1 cellular context compared by ENCODE assay signal in genomic region chr1:31639543-31639942, GRCh38.
TF ChIP-seq lines count a peak whose summit lies in the region.

No MANE protein-coding gene starts in this region.

TF ChIP-seq in GM12878, 131 proteins besides CTCF, POLR2A, EP300 and RAD21 (continued from another document):
- TF ChIP-seq TCF7 (IDR thresholded peaks at IDR 0.05; ENCODE audit: borderline replicate concordance) (no peak), WRNIP1 (IDR thresholded peaks at IDR 0.05; ENCODE audit: borderline replicate concordance, low read depth, low read length) (no peak), NR2F1 (conservative IDR thresholded peaks at IDR 0.05) (no peak), MEF2B (IDR thresholded peaks at IDR 0.05; ENCODE audit: partially characterized antibody, poor library complexity, severe bottlenecking) (no peak), CBX3 (IDR thresholded peaks at IDR 0.05; ENCODE audit: borderline replicate concordance, low read depth) (no peak), MYB (IDR thresholded peaks at IDR 0.05; ENCODE audit: borderline replicate concordance, low read depth, low read length) (no peak), SREBF2 (IDR thresholded peaks at IDR 0.05; ENCODE audit: low read length) (no peak), CREM (IDR thresholded peaks at IDR 0.05; ENCODE audit: low read depth) (no peak)
- TF ChIP-seq, protein P1, sequence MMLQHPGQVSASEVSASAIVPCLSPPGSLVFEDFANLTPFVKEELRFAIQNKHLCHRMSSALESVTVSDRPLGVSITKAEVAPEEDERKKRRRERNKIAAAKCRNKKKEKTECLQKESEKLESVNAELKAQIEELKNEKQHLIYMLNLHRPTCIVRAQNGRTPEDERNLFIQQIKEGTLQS (IDR thresholded peaks at IDR 0.05; ENCODE audit: borderline replicate concordance, extremely low read depth, low read depth, low read length): no peak
- TF ChIP-seq, protein P2, sequence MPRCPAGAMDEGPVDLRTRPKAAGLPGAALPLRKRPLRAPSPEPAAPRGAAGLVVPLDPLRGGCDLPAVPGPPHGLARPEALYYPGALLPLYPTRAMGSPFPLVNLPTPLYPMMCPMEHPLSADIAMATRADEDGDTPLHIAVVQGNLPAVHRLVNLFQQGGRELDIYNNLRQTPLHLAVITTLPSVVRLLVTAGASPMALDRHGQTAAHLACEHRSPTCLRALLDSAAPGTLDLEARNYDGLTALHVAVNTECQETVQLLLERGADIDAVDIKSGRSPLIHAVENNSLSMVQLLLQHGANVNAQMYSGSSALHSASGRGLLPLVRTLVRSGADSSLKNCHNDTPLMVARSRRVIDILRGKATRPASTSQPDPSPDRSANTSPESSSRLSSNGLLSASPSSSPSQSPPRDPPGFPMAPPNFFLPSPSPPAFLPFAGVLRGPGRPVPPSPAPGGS (IDR thresholded peaks at IDR 0.05; ENCODE audit: borderline replicate concordance, insufficient read depth, low read depth, low read length, poor library complexity, severe bottlenecking): no peak
- TF ChIP-seq, protein P3, sequence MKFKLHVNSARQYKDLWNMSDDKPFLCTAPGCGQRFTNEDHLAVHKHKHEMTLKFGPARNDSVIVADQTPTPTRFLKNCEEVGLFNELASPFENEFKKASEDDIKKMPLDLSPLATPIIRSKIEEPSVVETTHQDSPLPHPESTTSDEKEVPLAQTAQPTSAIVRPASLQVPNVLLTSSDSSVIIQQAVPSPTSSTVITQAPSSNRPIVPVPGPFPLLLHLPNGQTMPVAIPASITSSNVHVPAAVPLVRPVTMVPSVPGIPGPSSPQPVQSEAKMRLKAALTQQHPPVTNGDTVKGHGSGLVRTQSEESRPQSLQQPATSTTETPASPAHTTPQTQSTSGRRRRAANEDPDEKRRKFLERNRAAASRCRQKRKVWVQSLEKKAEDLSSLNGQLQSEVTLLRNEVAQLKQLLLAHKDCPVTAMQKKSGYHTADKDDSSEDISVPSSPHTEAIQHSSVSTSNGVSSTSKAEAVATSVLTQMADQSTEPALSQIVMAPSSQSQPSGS (IDR thresholded peaks at IDR 0.05; ENCODE audit: low read length): no peak
- TF ChIP-seq, protein P4, sequence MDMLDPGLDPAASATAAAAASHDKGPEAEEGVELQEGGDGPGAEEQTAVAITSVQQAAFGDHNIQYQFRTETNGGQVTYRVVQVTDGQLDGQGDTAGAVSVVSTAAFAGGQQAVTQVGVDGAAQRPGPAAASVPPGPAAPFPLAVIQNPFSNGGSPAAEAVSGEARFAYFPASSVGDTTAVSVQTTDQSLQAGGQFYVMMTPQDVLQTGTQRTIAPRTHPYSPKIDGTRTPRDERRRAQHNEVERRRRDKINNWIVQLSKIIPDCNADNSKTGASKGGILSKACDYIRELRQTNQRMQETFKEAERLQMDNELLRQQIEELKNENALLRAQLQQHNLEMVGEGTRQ (IDR thresholded peaks at IDR 0.05; ENCODE audit: borderline replicate concordance, low read depth, low read length): no peak
